ENCODE assay signal across 8 cellular contexts in genomic region chr21:36203603-36203889, GRCh38. TPM values are rescaled to one million over a fixed set of nuclear protein-coding genes. Genes with fewer than 3 reads are reported as not detected.
DNase-seq lines count a peak whose midpoint lies in the region; ATAC-seq and TF ChIP-seq lines count a peak whose summit lies in the region.

No MANE protein-coding gene starts in this region.

- CTCF ChIA-PET in activated CD4-positive, alpha-beta T cell treated with anti-CD3 and anti-CD28 coated beads, Interleukin-2, amount 10 ng/mL, durations not matched to agents 7 days and 5 days (lab: Charles Lee), result interaction anchor here (0.7 to 2.9 kb wide), 7 partner anchors 10 to 95 kb away, joined by 3 to 15 read pairs (median 4); no protein-coding TSS in a partner anchor

- peak overlapping the region; percentile 37 for H3K27ac Mint-ChIP-seq in activated CD4-positive, alpha-beta T cell treated with anti-CD3 and anti-CD28 coated beads, Interleukin-2, amount 10 ng/mL, durations not matched to agents 7 days and 5 days

- no peaks in the 10 kb centered on the region for H3K27me3 Mint-ChIP-seq in activated CD4-positive, alpha-beta T cell treated with anti-CD3 and anti-CD28 coated beads, Interleukin-2, amount 10 ng/mL, durations not matched to agents 7 days and 5 days

- H3K9me3 Mint-ChIP-seq in activated CD4-positive, alpha-beta T cell treated with anti-CD3 and anti-CD28 coated beads, Interleukin-2, amount 10 ng/mL, durations not matched to agents 7 days and 5 days, result no peaks in the 10 kb centered on the region

- no peak for TF ChIP-seq CTCF in fibroblast of villous mesenchyme (IDR thresholded peaks at IDR 0.05; ENCODE audit: insufficient read depth, low read depth, low read length)

- POLR2A ChIA-PET in activated CD4-positive, alpha-beta T cell treated with anti-CD3 and anti-CD28 coated beads, Interleukin-2, amount 10 ng/mL, durations not matched to agents 7 days and 5 days (lab: Charles Lee), result no interaction called here

- peaks cover 32% of the 10 kb centered on the region for H3K4me1 Mint-ChIP-seq in activated CD4-positive, alpha-beta T cell treated with anti-CD3 and anti-CD28 coated beads, Interleukin-2, amount 10 ng/mL, durations not matched to agents 7 days and 5 days

- no peak overlapping the region for H3K4me3 Mint-ChIP-seq in activated CD4-positive, alpha-beta T cell treated with anti-CD3 and anti-CD28 coated beads, Interleukin-2, amount 10 ng/mL, durations not matched to agents 7 days and 5 days

- no peak overlapping the region for H3K4me3 ChIP-seq in fibroblast of villous mesenchyme (ENCODE audit: low read depth, low read length)

- H3K36me3 Mint-ChIP-seq in activated CD4-positive, alpha-beta T cell treated with anti-CD3 and anti-CD28 coated beads, Interleukin-2, amount 10 ng/mL, durations not matched to agents 7 days and 5 days (ENCODE audit: low read depth), result peaks cover 22% of the 10 kb centered on the region

- DNase-seq in 8988T (peak; percentile 29), fibroblast of villous mesenchyme (ENCODE audit: low read depth) (peak; percentile 65)
- peak; percentile 34 for DNase-seq in activated CD4-positive, alpha-beta T cell treated with anti-CD3 and anti-CD28 coated beads, Interleukin-2, amount 10 ng/mL, durations not matched to agents 7 days and 5 days
- peak; percentile 16 to 54 (median 43) for DNase-seq in stimulated activated CD4-positive, alpha-beta T cell treated with anti-CD3 and anti-CD28 coated beads, TNF-alpha, amount 100 ng/mL, for 48 hours (ENCODE audit: low read depth in 3 of 3)

- ATAC-seq in GM21723 (IDR thresholded peaks at IDR 0.05; ENCODE audit: unreplicated experiment) (peak; percentile 57), GM18870 (IDR thresholded peaks at IDR 0.05; ENCODE audit: unreplicated experiment) (no peak), GM18519 (IDR thresholded peaks at IDR 0.05; ENCODE audit: low FRiP score, unreplicated experiment) (no peak), HG03045 (IDR thresholded peaks at IDR 0.05; ENCODE audit: unreplicated experiment) (no peak)

RNA-seq across cellular contexts. Expression of gene DOP1B, which starts 46.9 kb away (rescaled TPM):
- 10 to 100 TPM; 24.6 to 24.7 TPM for total RNA-seq in activated CD4-positive, alpha-beta T cell treated with anti-CD3 and anti-CD28 coated beads, Interleukin-2, amount 10 ng/mL, durations not matched to agents 7 days and 5 days
- 10.6 and 11.7 TPM in 2 replicates for total RNA-seq in fibroblast of villous mesenchyme
